ENCODE assay signal across 18 cellular contexts in genomic region chr9:105067895-105068580, GRCh38.
A peak's percentile ranks its signal among the peaks of the same experiment; 100 is the strongest.
DNase-seq lines count a peak whose midpoint lies in the region; ATAC-seq and TF ChIP-seq lines count a peak whose summit lies in the region.
"Had no signal": no experiment of that assay in that cellular context is flagged by ENCODE, and none has a peak within 500 bp of the region (broad histone marks: within the 10 kb centered on the region; RNA-seq: fewer than 3 reads in every experiment).

No MANE protein-coding gene starts in this region.

- H4K20me1 ChIP-seq in HCT116 (ENCODE audit: insufficient read depth) = no peaks in the 10 kb centered on the region

- CTCF ChIA-PET in HCT116 (lab: Charles Lee) = no interaction called here
- CTCF ChIA-PET in naive thymus-derived CD4-positive, alpha-beta T cell (lab: Charles Lee) = no interaction called here
- CTCF ChIA-PET in activated CD8-positive, alpha-beta T cell treated with anti-CD3 and anti-CD28 coated beads, Interleukin-2, amount 10 ng/mL, durations not matched to agents 7 days and 5 days (lab: Charles Lee) = interaction anchor here (0.7 kb wide), 1 partner anchor 25 kb away, joined by 3 read pairs; no protein-coding TSS in a partner anchor

- peaks cover 0 to 1% (median 0%) of the 10 kb centered on the region in 11 donors for H3K9me3 Mint-ChIP-seq in naive thymus-derived CD4-positive, alpha-beta T cell
- H3K9me3 Mint-ChIP-seq in activated CD8-positive, alpha-beta T cell treated with anti-CD3 and anti-CD28 coated beads, Interleukin-2, amount 10 ng/mL, durations not matched to agents 7 days and 5 days (ENCODE audit: insufficient read depth) = no peaks in the 10 kb centered on the region
- H3K9me3 Mint-ChIP-seq: activated T-cell treated with anti-CD3 and anti-CD28 coated beads, Interleukin-2, amount 50 U/mL, for 24 hours; naive B cell; stimulated activated memory B cell treated with anti-CD40 and anti-IgM and Interleukin-4, amounts not matched to agents 10 μg/mL and 1 μg/mL and 100 μg/mL, for 72 hours; T-cell had no signal

- H3K9me3 ChIP-seq in HCT116 (ENCODE audit: control insufficient read depth in 1 of 2, insufficient read depth in 1 of 2, low read depth in 1 of 2, low read length in 2 of 2) = no peaks in the 10 kb centered on the region
- H3K9me3 ChIP-seq in naive thymus-derived CD4-positive, alpha-beta T cell (ENCODE audit: control insufficient read depth in 2 of 3, low read length in 3 of 3) = no peaks in the 10 kb centered on the region
- H3K9me3 ChIP-seq: uterus had no signal

- H3K79me2 ChIP-seq in HCT116 (ENCODE audit: insufficient read depth, low read length) = no peaks in the 10 kb centered on the region

- TF ChIP-seq POLR2A in HCT116 (IDR thresholded peaks at IDR 0.05; ENCODE audit: borderline replicate concordance, extremely low read depth, insufficient read depth, insufficient read length) = no peak

- peaks cover 3 to 28% (median 16%) of the 10 kb centered on the region in 7 donors for H3K4me1 Mint-ChIP-seq in naive thymus-derived CD4-positive, alpha-beta T cell
- peaks cover 9% of the 10 kb centered on the region for H3K4me1 Mint-ChIP-seq in activated CD8-positive, alpha-beta T cell treated with anti-CD3 and anti-CD28 coated beads, Interleukin-2, amount 10 ng/mL, durations not matched to agents 7 days and 5 days (ENCODE audit: low read depth)

- H3K36me3 Mint-ChIP-seq in naive thymus-derived CD4-positive, alpha-beta T cell = no peaks in the 10 kb centered on the region
- H3K36me3 Mint-ChIP-seq in activated CD8-positive, alpha-beta T cell treated with anti-CD3 and anti-CD28 coated beads, Interleukin-2, amount 10 ng/mL, durations not matched to agents 7 days and 5 days (ENCODE audit: low read depth) = no peaks in the 10 kb centered on the region
- H3K36me3 Mint-ChIP-seq: naive B cell; stimulated activated memory B cell treated with anti-CD40 and anti-IgM and Interleukin-4, amounts not matched to agents 10 μg/mL and 1 μg/mL and 100 μg/mL, for 72 hours; T-cell had no signal

- no peaks in the 10 kb centered on the region for H3K27me3 ChIP-seq in HCT116 (ENCODE audit: insufficient read depth, low read length)
- H3K27me3 ChIP-seq in naive thymus-derived CD4-positive, alpha-beta T cell (ENCODE audit: control insufficient read depth in 2 of 2, insufficient read depth in 2 of 2, low read length in 2 of 2) = no peaks in the 10 kb centered on the region
- H3K27me3 ChIP-seq: uterus had no signal

- H3K27me3 Mint-ChIP-seq in naive thymus-derived CD4-positive, alpha-beta T cell = no peaks in the 10 kb centered on the region
- H3K27me3 Mint-ChIP-seq in activated CD8-positive, alpha-beta T cell treated with anti-CD3 and anti-CD28 coated beads, Interleukin-2, amount 10 ng/mL, durations not matched to agents 7 days and 5 days (ENCODE audit: low read depth) = peaks cover 2% of the 10 kb centered on the region

- H3K36me3 ChIP-seq in HCT116 (ENCODE audit: control insufficient read depth in 1 of 2, insufficient read depth in 2 of 2, low read length in 2 of 2) = no peaks in the 10 kb centered on the region
- H3K36me3 ChIP-seq in naive thymus-derived CD4-positive, alpha-beta T cell (ENCODE audit: control insufficient read depth in 2 of 3, insufficient read depth in 3 of 3, low read length in 3 of 3) = no peaks in the 10 kb centered on the region
- H3K36me3 ChIP-seq: uterus had no signal

- H3K9ac ChIP-seq in HCT116 (ENCODE audit: low read length) = no peak overlapping the region

- H3K4me3 Mint-ChIP-seq in naive thymus-derived CD4-positive, alpha-beta T cell = no peak overlapping the region
- no peak overlapping the region for H3K4me3 Mint-ChIP-seq in activated CD8-positive, alpha-beta T cell treated with anti-CD3 and anti-CD28 coated beads, Interleukin-2, amount 10 ng/mL, durations not matched to agents 7 days and 5 days
- H3K4me3 Mint-ChIP-seq: activated T-cell treated with anti-CD3 and anti-CD28 coated beads, Interleukin-2, amount 50 U/mL, for 24 hours; stimulated activated memory B cell treated with anti-CD40 and anti-IgM and Interleukin-4, amounts not matched to agents 10 μg/mL and 1 μg/mL and 100 μg/mL, for 72 hours; T-cell had no signal

- H3K4me1 ChIP-seq in HCT116 (ENCODE audit: control insufficient read depth in 1 of 2, insufficient read depth in 2 of 2, low read length in 2 of 2) = peaks cover 5 to 41% of the 10 kb centered on the region in 2 experiments
- peaks cover 0 to 11% of the 10 kb centered on the region in 2 donors for H3K4me1 ChIP-seq in naive thymus-derived CD4-positive, alpha-beta T cell (ENCODE audit: control insufficient read depth in 2 of 2, insufficient read depth in 2 of 2, low read length in 2 of 2)

- H3K27ac ChIP-seq in HCT116 (ENCODE audit: low read depth, low read length) = no peak overlapping the region
- no peak overlapping the region for H3K27ac ChIP-seq in naive thymus-derived CD4-positive, alpha-beta T cell (ENCODE audit: low read depth, low read length)
- H3K27ac ChIP-seq: uterus had no signal

- DNase-seq in AG09309 (ENCODE audit: low read depth) = peak; percentile 88
- DNase-seq in HCT116 (ENCODE audit: low read depth, low spot score) = no peak
- DNase-seq in RPMI7951 (ENCODE audit: low read depth) = peak; percentile 61
- DNase-seq in fibroblast of the aortic adventitia (ENCODE audit: low read depth) = peak; percentile 39
- DNase-seq in NCI-H1048 (lab: John Stamatoyannopoulos, UW) = no peak
- no peak for DNase-seq in naive thymus-derived CD4-positive, alpha-beta T cell
- DNase-seq in activated CD8-positive, alpha-beta memory T cell treated with anti-CD3 and anti-CD28 coated beads, Interleukin-2, amount 50 U/mL, for 4 hours = no peak
- DNase-seq in activated CD8-positive, alpha-beta T cell treated with anti-CD3 and anti-CD28 coated beads, Interleukin-2, amount 10 ng/mL, durations not matched to agents 7 days and 5 days = no peak
- DNase-seq: activated CD4-positive, alpha-beta T cell treated with anti-CD3 and anti-CD28 coated beads for 1 hour; activated T-cell treated with anti-CD3 and anti-CD28 coated beads, Interleukin-2, amount 50 U/mL, for 24 hours; amniotic stem cell; C1 segment of cervical spinal cord; naive B cell; NCI-H345; stimulated activated CD4-positive, alpha-beta T cell treated with anti-CD3 and anti-CD28 coated beads, Interleukin-2, amount 100 ng/mL, for 48 hours; T-cell; uterus had no signal

- H3K4me3 ChIP-seq in AG09309 (ENCODE audit: control insufficient read depth, low read depth, low read length) (no peak overlapping the region), HCT116 (replicated peaks in 1 of 2; ENCODE audit: low read depth in 1 of 2, low read length in 2 of 2) (no peak overlapping the region), fibroblast of the aortic adventitia (ENCODE audit: low read depth, low read length) (no peak overlapping the region)
- H3K4me3 ChIP-seq in naive thymus-derived CD4-positive, alpha-beta T cell (ENCODE audit: low read length) = no peak overlapping the region
- H3K4me3 ChIP-seq: uterus had no signal

- TF ChIP-seq RAD21 in HCT116 (IDR thresholded peaks at IDR 0.05; ENCODE audit: low read depth) = no peak

- peak overlapping the region; percentile 56 for H2AFZ ChIP-seq in HCT116 (ENCODE audit: low read depth, low read length, poor library complexity, severe bottlenecking)

- RAD21 ChIA-PET in HCT116 (lab: Charles Lee; ENCODE audit: low non-redundant PET in 1 of 2, low total read pairs in 2 of 2, uncharacterized antibody in 2 of 2, unreplicated experiment in 2 of 2) = no interaction called here

- H3K4me2 ChIP-seq in HCT116 (ENCODE audit: low read length) = peak overlapping the region; percentile 45

- POLR2A ChIA-PET in HCT116 (lab: Charles Lee) = no interaction called here
- POLR2A ChIA-PET in naive thymus-derived CD4-positive, alpha-beta T cell (lab: Charles Lee) = no interaction called here
- POLR2A ChIA-PET in activated CD8-positive, alpha-beta T cell treated with anti-CD3 and anti-CD28 coated beads, Interleukin-2, amount 10 ng/mL, durations not matched to agents 7 days and 5 days (lab: Charles Lee) = no interaction called here

- H3K27ac Mint-ChIP-seq in naive thymus-derived CD4-positive, alpha-beta T cell = no peak overlapping the region
- H3K27ac Mint-ChIP-seq in activated CD8-positive, alpha-beta T cell treated with anti-CD3 and anti-CD28 coated beads, Interleukin-2, amount 10 ng/mL, durations not matched to agents 7 days and 5 days = no peak overlapping the region
- H3K27ac Mint-ChIP-seq: activated T-cell treated with anti-CD3 and anti-CD28 coated beads, Interleukin-2, amount 50 U/mL, for 24 hours; naive B cell; stimulated activated memory B cell treated with anti-CD40 and anti-IgM and Interleukin-4, amounts not matched to agents 10 μg/mL and 1 μg/mL and 100 μg/mL, for 72 hours; T-cell had no signal

- intact Hi-C loops in HCT116 (cut with micrococcal nuclease) = no loop called here
- intact Hi-C loops in naive thymus-derived CD4-positive, alpha-beta T cell (cut with micrococcal nuclease) = no loop called here

- BruUV-seq in HCT116 (replicated peaks; lab: Mats Ljungman, UMichigan) = no TSS peak

- no peaks in the 10 kb centered on the region for H3K9me2 ChIP-seq in HCT116 (ENCODE audit: insufficient read depth)

- no peak for ATAC-seq in HCT116
- ATAC-seq in naive thymus-derived CD4-positive, alpha-beta T cell = no peak
- no peak for ATAC-seq in activated CD8-positive, alpha-beta T cell treated with anti-CD3 and anti-CD28 coated beads, Interleukin-2, amount 10 ng/mL, durations not matched to agents 7 days and 5 days
- ATAC-seq: stimulated activated memory B cell treated with anti-CD40 and anti-IgM and Interleukin-4, amounts not matched to agents 10 μg/mL and 1 μg/mL and 100 μg/mL, for 72 hours; T-cell had no signal

- TF ChIP-seq CTCF in AG09309 (IDR thresholded peaks at IDR 0.05; ENCODE audit: control insufficient read depth, insufficient read depth, low read depth, low read length, missing control alignments) (no peak), HCT116 (IDR thresholded peaks at IDR 0.05 in 2 of 3, conservative IDR thresholded peaks at IDR 0.05 in 1 of 3; ENCODE audit: borderline replicate concordance in 1 of 3, insufficient read depth in 1 of 3, low read depth in 2 of 3, low read length in 2 of 3) (no peak), fibroblast of the aortic adventitia (IDR thresholded peaks at IDR 0.05; ENCODE audit: insufficient read depth, low read length) (no peak)

TF ChIP-seq in HCT116, 20 proteins besides CTCF, POLR2A, EP300 and RAD21 (continues in another document):
- TF ChIP-seq TCF7L2 (IDR thresholded peaks at IDR 0.05; ENCODE audit: borderline replicate concordance, extremely low read depth, insufficient read depth, insufficient read length) = no peak
- TF ChIP-seq ELF1 (IDR thresholded peaks at IDR 0.05; ENCODE audit: borderline replicate concordance, low read depth) = no peak
- TF ChIP-seq CEBPB (IDR thresholded peaks at IDR 0.05; ENCODE audit: low read depth) = no peak
- no peak for TF ChIP-seq SIN3A (IDR thresholded peaks at IDR 0.05; ENCODE audit: low read depth)
- TF ChIP-seq EGR1 (IDR thresholded peaks at IDR 0.05; ENCODE audit: low read depth) = no peak
- TF ChIP-seq JUND (IDR thresholded peaks at IDR 0.05) = no peak
- TF ChIP-seq ZNF274 (IDR thresholded peaks at IDR 0.05; ENCODE audit: low read depth, low read length) = no peak

Comparison
In these comparisons a context has a peak if more than half of its experiments do, and no peak if none do; other contexts are left out.
1. DNase-seq: peak in AG09309 (single experiment), RPMI7951 (single experiment) and fibroblast of the aortic adventitia (single experiment); none in HCT116 (single experiment), NCI-H1048 (single experiment), naive thymus-derived CD4-positive, alpha-beta T cell (0 of 9), activated CD8-positive, alpha-beta memory T cell treated with anti-CD3 and anti-CD28 coated beads, Interleukin-2, amount 50 U/mL, for 4 hours (single experiment) and activated CD8-positive, alpha-beta T cell treated with anti-CD3 and anti-CD28 coated beads, Interleukin-2, amount 10 ng/mL, durations not matched to agents 7 days and 5 days (single experiment).